ENCODE assay signal across 1 cellular context in the genomic region with DNA sequence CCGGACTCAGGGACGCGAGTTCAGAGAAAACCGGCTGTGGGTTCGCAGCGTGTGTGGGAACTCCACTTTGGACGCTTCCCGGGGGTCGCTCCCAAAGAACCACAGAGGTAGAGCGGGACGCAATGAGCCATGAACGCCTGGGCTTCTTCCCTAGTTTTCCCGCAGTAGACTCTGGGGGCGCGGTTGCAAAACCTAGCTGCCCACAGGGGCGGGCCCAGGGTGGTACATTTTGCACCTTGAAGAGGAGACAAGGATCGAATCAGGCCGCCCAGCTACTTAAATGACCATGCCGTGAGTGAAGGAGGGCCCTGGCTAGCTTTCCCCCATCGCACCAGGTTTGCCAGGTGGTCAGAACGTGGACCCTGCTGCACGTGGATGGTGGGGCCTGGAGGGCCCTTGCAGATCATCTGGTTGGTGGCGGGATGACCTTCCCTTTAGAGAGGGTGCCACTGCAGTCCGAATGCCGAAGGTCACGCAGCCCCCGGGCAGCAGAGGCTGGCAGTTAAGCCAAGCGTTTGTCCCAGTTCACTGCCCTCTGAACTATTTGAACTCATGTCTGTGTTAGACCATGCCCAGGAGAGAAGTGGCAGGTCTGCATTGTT.
A peak's percentile ranks its signal among the peaks of the same experiment; 100 is the strongest.
TF ChIP-seq lines count a peak whose summit lies in the region.

No MANE protein-coding gene starts in this region.

TF ChIP-seq in HepG2, 621 proteins besides CTCF, POLR2A, EP300 and RAD21 (continued from another document and continues in another):
- TF ChIP-seq, protein P1, sequence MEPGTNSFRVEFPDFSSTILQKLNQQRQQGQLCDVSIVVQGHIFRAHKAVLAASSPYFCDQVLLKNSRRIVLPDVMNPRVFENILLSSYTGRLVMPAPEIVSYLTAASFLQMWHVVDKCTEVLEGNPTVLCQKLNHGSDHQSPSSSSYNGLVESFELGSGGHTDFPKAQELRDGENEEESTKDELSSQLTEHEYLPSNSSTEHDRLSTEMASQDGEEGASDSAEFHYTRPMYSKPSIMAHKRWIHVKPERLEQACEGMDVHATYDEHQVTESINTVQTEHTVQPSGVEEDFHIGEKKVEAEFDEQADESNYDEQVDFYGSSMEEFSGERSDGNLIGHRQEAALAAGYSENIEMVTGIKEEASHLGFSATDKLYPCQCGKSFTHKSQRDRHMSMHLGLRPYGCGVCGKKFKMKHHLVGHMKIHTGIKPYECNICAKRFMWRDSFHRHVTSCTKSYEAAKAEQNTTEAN (CRISPR knock-in tag; conservative IDR thresholded peaks at IDR 0.05): peak; percentile 31
- TF ChIP-seq ZMYM2 (CRISPR knock-in tag; IDR thresholded peaks at IDR 0.05) (peak; percentile 61), ZNF772 (CRISPR knock-in tag; IDR thresholded peaks at IDR 0.05) (no peak; the same call in 1 of the 2 replicates), SPEN (CRISPR knock-in tag; IDR thresholded peaks at IDR 0.05; ENCODE audit: low read depth) (peak; percentile 48; the same call in 1 of the 2 replicates), NR2F6 (IDR thresholded peaks at IDR 0.05) (peak; percentile 26; the same call in 1 of the 2 replicates), NR2F6 (CRISPR knock-in tag; IDR thresholded peaks at IDR 0.05) (no peak), SALL1 (CRISPR knock-in tag; IDR thresholded peaks at IDR 0.05) (peak; percentile 47), ZNF891 (CRISPR knock-in tag; IDR thresholded peaks at IDR 0.05) (0 out of 2 replicates have a peak, but pooled peaks have one; percentile 8), ZEB1 (IDR thresholded peaks at IDR 0.05; ENCODE audit: insufficient replicate concordance, low read depth) (peak; percentile 12), EED (CRISPR knock-in tag; IDR thresholded peaks at IDR 0.05) (0 out of 2 replicates have a peak, but pooled peaks have one; percentile 44), ELF4 (CRISPR knock-in tag; IDR thresholded peaks at IDR 0.05; ENCODE audit: borderline replicate concordance) (peak; percentile 54; the same call in 1 of the 2 replicates), MLLT10 (CRISPR knock-in tag; IDR thresholded peaks at IDR 0.05) (no peak), PHB2 (IDR thresholded peaks at IDR 0.05; ENCODE audit: partially characterized antibody) (no peak), SOX13 (IDR thresholded peaks at IDR 0.05) (no peak), SOX13 (CRISPR knock-in tag; conservative IDR thresholded peaks at IDR 0.05 in 1 of 2, IDR thresholded peaks at IDR 0.05 in 1 of 2) (0 out of 4 replicates have a peak, but pooled peaks of 1 of the 2 experiments have one; percentile 5), SOX6 (IDR thresholded peaks at IDR 0.05) (no peak), SOX6 (CRISPR knock-in tag; IDR thresholded peaks at IDR 0.05) (peak; percentile 31; the same call in 1 of the 2 replicates), SATB2 (CRISPR knock-in tag; IDR thresholded peaks at IDR 0.05) (peak; percentile 44; the same call in 1 of the 2 replicates), RXRA (CRISPR knock-in tag; IDR thresholded peaks at IDR 0.05) (no peak), ZFY (CRISPR knock-in tag; IDR thresholded peaks at IDR 0.05) (peak; percentile 43), ZNF34 (CRISPR knock-in tag; IDR thresholded peaks at IDR 0.05; ENCODE audit: borderline replicate concordance) (peak; percentile 65; the same call in 1 of the 2 replicates), CBFB (CRISPR knock-in tag; IDR thresholded peaks at IDR 0.05) (peak; percentile 51; the same call in 1 of the 2 replicates), CAMTA2 (CRISPR knock-in tag; IDR thresholded peaks at IDR 0.05; ENCODE audit: borderline replicate concordance) (0 out of 2 replicates have a peak, but pooled peaks have one; percentile 23), REPIN1 (CRISPR knock-in tag; IDR thresholded peaks at IDR 0.05; ENCODE audit: borderline replicate concordance, low read depth) (peak; percentile 27; the same call in 1 of the 2 replicates), ATF1 (CRISPR knock-in tag; IDR thresholded peaks at IDR 0.05) (no peak), ZNF746 (CRISPR knock-in tag; IDR thresholded peaks at IDR 0.05) (peak; percentile 47; the same call in 1 of the 2 replicates), MYC (CRISPR knock-in tag; IDR thresholded peaks at IDR 0.05; ENCODE audit: borderline replicate concordance) (peak; percentile 56; the same call in 1 of the 2 replicates), ZNF501 (CRISPR knock-in tag; IDR thresholded peaks at IDR 0.05) (peak; percentile 16; the same call in 1 of the 2 replicates), YY1 (IDR thresholded peaks at IDR 0.05; ENCODE audit: insufficient read depth, insufficient replicate concordance, low read depth, low read length) (no peak), PLRG1 (conservative IDR thresholded peaks at IDR 0.05) (no peak), ARID2 (CRISPR knock-in tag; IDR thresholded peaks at IDR 0.05; ENCODE audit: borderline replicate concordance) (peak; percentile 42; the same call in 1 of the 2 replicates), ZFX (CRISPR knock-in tag; IDR thresholded peaks at IDR 0.05; ENCODE audit: low read depth) (peak; percentile 41; the same call in 1 of the 2 replicates), RFXAP (CRISPR knock-in tag; IDR thresholded peaks at IDR 0.05; ENCODE audit: borderline replicate concordance) (no peak)
- TF ChIP-seq, protein P2, sequence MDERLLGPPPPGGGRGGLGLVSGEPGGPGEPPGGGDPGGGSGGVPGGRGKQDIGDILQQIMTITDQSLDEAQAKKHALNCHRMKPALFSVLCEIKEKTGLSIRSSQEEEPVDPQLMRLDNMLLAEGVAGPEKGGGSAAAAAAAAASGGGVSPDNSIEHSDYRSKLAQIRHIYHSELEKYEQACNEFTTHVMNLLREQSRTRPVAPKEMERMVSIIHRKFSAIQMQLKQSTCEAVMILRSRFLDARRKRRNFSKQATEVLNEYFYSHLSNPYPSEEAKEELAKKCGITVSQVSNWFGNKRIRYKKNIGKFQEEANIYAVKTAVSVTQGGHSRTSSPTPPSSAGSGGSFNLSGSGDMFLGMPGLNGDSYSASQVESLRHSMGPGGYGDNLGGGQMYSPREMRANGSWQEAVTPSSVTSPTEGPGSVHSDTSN (CRISPR knock-in tag; IDR thresholded peaks at IDR 0.05): no peak
- TF ChIP-seq, protein P3, sequence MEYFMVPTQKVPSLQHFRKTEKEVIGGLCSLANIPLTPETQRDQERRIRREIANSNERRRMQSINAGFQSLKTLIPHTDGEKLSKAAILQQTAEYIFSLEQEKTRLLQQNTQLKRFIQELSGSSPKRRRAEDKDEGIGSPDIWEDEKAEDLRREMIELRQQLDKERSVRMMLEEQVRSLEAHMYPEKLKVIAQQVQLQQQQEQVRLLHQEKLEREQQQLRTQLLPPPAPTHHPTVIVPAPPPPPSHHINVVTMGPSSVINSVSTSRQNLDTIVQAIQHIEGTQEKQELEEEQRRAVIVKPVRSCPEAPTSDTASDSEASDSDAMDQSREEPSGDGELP (IDR thresholded peaks at IDR 0.05; ENCODE audit: borderline replicate concordance, low read depth): peak; percentile 62; the same call in 1 of the 2 replicates
- TF ChIP-seq, protein P4, sequence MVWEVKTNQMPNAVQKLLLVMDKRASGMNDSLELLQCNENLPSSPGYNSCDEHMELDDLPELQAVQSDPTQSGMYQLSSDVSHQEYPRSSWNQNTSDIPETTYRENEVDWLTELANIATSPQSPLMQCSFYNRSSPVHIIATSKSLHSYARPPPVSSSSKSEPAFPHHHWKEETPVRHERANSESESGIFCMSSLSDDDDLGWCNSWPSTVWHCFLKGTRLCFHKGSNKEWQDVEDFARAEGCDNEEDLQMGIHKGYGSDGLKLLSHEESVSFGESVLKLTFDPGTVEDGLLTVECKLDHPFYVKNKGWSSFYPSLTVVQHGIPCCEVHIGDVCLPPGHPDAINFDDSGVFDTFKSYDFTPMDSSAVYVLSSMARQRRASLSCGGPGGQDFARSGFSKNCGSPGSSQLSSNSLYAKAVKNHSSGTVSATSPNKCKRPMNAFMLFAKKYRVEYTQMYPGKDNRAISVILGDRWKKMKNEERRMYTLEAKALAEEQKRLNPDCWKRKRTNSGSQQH (CRISPR knock-in tag; IDR thresholded peaks at IDR 0.05; ENCODE audit: low read depth): 0 out of 2 replicates have a peak, but pooled peaks have one; percentile 3
- TF ChIP-seq, protein P5, sequence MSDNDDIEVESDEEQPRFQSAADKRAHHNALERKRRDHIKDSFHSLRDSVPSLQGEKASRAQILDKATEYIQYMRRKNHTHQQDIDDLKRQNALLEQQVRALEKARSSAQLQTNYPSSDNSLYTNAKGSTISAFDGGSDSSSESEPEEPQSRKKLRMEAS (IDR thresholded peaks at IDR 0.05): peak; percentile 85
- TF ChIP-seq, protein P6, sequence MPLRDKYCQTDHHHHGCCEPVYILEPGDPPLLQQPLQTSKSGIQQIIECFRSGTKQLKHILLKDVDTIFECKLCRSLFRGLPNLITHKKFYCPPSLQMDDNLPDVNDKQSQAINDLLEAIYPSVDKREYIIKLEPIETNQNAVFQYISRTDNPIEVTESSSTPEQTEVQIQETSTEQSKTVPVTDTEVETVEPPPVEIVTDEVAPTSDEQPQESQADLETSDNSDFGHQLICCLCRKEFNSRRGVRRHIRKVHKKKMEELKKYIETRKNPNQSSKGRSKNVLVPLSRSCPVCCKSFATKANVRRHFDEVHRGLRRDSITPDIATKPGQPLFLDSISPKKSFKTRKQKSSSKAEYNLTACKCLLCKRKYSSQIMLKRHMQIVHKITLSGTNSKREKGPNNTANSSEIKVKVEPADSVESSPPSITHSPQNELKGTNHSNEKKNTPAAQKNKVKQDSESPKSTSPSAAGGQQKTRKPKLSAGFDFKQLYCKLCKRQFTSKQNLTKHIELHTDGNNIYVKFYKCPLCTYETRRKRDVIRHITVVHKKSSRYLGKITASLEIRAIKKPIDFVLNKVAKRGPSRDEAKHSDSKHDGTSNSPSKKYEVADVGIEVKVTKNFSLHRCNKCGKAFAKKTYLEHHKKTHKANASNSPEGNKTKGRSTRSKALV (CRISPR knock-in tag; IDR thresholded peaks at IDR 0.05): peak; percentile 65; the same call in 1 of the 2 replicates
- TF ChIP-seq, protein P7, sequence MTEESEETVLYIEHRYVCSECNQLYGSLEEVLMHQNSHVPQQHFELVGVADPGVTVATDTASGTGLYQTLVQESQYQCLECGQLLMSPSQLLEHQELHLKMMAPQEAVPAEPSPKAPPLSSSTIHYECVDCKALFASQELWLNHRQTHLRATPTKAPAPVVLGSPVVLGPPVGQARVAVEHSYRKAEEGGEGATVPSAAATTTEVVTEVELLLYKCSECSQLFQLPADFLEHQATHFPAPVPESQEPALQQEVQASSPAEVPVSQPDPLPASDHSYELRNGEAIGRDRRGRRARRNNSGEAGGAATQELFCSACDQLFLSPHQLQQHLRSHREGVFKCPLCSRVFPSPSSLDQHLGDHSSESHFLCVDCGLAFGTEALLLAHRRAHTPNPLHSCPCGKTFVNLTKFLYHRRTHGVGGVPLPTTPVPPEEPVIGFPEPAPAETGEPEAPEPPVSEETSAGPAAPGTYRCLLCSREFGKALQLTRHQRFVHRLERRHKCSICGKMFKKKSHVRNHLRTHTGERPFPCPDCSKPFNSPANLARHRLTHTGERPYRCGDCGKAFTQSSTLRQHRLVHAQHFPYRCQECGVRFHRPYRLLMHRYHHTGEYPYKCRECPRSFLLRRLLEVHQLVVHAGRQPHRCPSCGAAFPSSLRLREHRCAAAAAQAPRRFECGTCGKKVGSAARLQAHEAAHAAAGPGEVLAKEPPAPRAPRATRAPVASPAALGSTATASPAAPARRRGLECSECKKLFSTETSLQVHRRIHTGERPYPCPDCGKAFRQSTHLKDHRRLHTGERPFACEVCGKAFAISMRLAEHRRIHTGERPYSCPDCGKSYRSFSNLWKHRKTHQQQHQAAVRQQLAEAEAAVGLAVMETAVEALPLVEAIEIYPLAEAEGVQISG (CRISPR knock-in tag; IDR thresholded peaks at IDR 0.05): peak; percentile 10; the same call in 1 of the 2 replicates
- TF ChIP-seq, protein P8, sequence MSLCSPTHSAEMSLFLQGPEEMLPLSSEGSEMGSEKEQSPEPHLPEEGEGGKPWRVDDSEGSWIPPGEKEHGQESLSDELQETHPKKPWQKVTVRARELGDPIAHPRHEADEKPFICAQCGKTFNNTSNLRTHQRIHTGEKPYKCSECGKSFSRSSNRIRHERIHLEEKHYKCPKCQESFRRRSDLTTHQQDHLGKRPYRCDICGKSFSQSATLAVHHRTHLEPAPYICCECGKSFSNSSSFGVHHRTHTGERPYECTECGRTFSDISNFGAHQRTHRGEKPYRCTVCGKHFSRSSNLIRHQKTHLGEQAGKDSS (CRISPR knock-in tag; IDR thresholded peaks at IDR 0.05; ENCODE audit: borderline replicate concordance, low read depth): peak; percentile 13; the same call in 1 of the 2 replicates
- TF ChIP-seq, protein P9, sequence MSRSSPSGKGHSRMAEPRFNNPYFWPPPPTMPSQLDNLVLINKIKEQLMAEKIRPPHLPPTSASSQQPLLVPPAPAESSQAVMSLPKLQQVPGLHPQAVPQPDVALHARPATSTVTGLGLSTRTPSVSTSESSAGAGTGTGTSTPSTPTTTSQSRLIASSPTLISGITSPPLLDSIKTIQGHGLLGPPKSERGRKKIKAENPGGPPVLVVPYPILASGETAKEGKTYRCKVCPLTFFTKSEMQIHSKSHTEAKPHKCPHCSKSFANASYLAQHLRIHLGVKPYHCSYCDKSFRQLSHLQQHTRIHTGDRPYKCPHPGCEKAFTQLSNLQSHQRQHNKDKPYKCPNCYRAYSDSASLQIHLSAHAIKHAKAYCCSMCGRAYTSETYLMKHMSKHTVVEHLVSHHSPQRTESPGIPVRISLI (CRISPR knock-in tag; IDR thresholded peaks at IDR 0.05; ENCODE audit: borderline replicate concordance): no peak
- TF ChIP-seq, protein P10, sequence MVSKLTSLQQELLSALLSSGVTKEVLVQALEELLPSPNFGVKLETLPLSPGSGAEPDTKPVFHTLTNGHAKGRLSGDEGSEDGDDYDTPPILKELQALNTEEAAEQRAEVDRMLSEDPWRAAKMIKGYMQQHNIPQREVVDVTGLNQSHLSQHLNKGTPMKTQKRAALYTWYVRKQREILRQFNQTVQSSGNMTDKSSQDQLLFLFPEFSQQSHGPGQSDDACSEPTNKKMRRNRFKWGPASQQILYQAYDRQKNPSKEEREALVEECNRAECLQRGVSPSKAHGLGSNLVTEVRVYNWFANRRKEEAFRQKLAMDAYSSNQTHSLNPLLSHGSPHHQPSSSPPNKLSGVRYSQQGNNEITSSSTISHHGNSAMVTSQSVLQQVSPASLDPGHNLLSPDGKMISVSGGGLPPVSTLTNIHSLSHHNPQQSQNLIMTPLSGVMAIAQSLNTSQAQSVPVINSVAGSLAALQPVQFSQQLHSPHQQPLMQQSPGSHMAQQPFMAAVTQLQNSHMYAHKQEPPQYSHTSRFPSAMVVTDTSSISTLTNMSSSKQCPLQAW (CRISPR knock-in tag; IDR thresholded peaks at IDR 0.05): peak; percentile 62
- TF ChIP-seq, protein P11, sequence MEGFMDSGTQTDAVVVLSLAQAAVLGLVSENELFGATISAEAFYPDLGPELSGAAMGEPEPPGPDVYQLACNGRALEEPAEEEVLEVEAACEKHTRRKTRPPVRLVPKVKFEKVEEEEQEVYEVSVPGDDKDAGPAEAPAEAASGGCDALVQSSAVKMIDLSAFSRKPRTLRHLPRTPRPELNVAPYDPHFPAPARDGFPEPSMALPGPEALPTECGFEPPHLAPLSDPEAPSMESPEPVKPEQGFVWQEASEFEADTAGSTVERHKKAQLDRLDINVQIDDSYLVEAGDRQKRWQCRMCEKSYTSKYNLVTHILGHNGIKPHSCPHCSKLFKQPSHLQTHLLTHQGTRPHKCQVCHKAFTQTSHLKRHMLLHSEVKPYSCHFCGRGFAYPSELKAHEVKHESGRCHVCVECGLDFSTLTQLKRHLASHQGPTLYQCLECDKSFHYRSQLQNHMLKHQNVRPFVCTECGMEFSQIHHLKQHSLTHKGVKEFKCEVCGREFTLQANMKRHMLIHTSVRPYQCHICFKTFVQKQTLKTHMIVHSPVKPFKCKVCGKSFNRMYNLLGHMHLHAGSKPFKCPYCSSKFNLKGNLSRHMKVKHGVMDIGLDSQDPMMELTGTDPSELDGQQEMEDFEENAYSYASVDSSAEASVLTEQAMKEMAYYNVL (CRISPR knock-in tag; IDR thresholded peaks at IDR 0.05; ENCODE audit: borderline replicate concordance): 0 out of 2 replicates have a peak, but pooled peaks have one; percentile 13
